20 cellular contexts compared by ENCODE assay signal in genomic region chr2:1099418-1099817, GRCh38.
DNase-seq lines count a peak whose midpoint lies in the region; ATAC-seq, FAIRE-seq and TF ChIP-seq lines count a peak whose summit lies in the region.
"Had no signal": no experiment of that assay in that cellular context is flagged by ENCODE, and none has a peak within 500 bp of the region (broad histone marks: within the 10 kb centered on the region; RNA-seq: fewer than 3 reads in every experiment).

No MANE protein-coding gene starts in this region.

- H2AFZ ChIP-seq in neural progenitor cell (replicated peaks) = no peak overlapping the region
- H2AFZ ChIP-seq: GM23338 had no signal

- no peaks in the 10 kb centered on the region for H3F3A ChIP-seq in neural progenitor cell (ENCODE audit: low read depth)

- peak; percentile 28 to 30; a peak in 1 of 6 replicates for ATAC-seq in A549
- ATAC-seq in upper lobe of right lung = peak; percentile 33
- ATAC-seq in GM21576 (IDR thresholded peaks at IDR 0.05; ENCODE audit: unreplicated experiment) = no peak
- ATAC-seq: CD8-positive, alpha-beta T cell; GM23338 had no signal

- H3K4me2 ChIP-seq in A549 (no peak overlapping the region), neural progenitor cell (no peak overlapping the region)
- H3K4me2 ChIP-seq: BLaER1, GM23338 had no signal

- peaks cover 2% of the 10 kb centered on the region for H3K27me3 Mint-ChIP-seq in neural progenitor cell (ENCODE audit: insufficient read depth, low read depth)
- H3K27me3 Mint-ChIP-seq: B cell; CD4-positive, CD25-positive, alpha-beta regulatory T cell had no signal

- FAIRE-seq in A549 (lab: Jason Lieb, UNC) = no peak
- FAIRE-seq: G401.6, GM12892, GM19239, H54 had no signal

- no peaks in the 10 kb centered on the region for H3K79me2 ChIP-seq in neural progenitor cell (ENCODE audit: low read depth)

- no peak for TF ChIP-seq RAD21 in A549 (conservative IDR thresholded peaks at IDR 0.05 in 1 of 2, IDR thresholded peaks at IDR 0.05 in 1 of 2)

- H3K4me1 ChIP-seq in A549 = no peaks in the 10 kb centered on the region
- H3K4me1 ChIP-seq in neural progenitor cell = peaks cover 22% of the 10 kb centered on the region
- H3K4me1 ChIP-seq in upper lobe of right lung = no peaks in the 10 kb centered on the region
- H3K4me1 ChIP-seq: Caco-2 had no signal

- no peaks in the 10 kb centered on the region for H4K20me1 ChIP-seq in neural progenitor cell (ENCODE audit: low read depth)
- H4K20me1 ChIP-seq: BLaER1 had no signal

- intact Hi-C loops in upper lobe of right lung (cut with DNase I) = no loop called here

- H3K27ac Mint-ChIP-seq in neural progenitor cell = no peak overlapping the region
- H3K27ac Mint-ChIP-seq: B cell; CD8-positive, alpha-beta T cell; GM23338 had no signal

- CTCF ChIA-PET in A549 (lab: Yijun Ruan, JAX) = no interaction called here

- TF ChIP-seq POLR2A in A549 (IDR thresholded peaks at IDR 0.05; ENCODE audit: low read length) = no peak

- 0% methylated on average over 2 of the region's 2 CpGs for WGBS in A549 (ENCODE audit: missing lambda C conversion rate)

- DNase-seq in A549 (ENCODE audit: low read depth in 1 of 2, low spot score in 1 of 2) (no peak), H7 (peak; percentile 8), neural progenitor cell (ENCODE audit: low spot score) (no peak), upper lobe of right lung (no peak), kidney tubule cell (ENCODE audit: low spot score) (no peak)
- DNase-seq: Caco-2; CD4-positive, CD25-positive, alpha-beta regulatory T cell; CD8-positive, alpha-beta T cell; DMS153; DND-41; HCEC 1CT had no signal

- H3K27me3 ChIP-seq in H7 (ENCODE audit: control insufficient read depth, insufficient read depth, low read length) (no peaks in the 10 kb centered on the region), neural progenitor cell (no peaks in the 10 kb centered on the region), upper lobe of right lung (no peaks in the 10 kb centered on the region)
- H3K27me3 ChIP-seq: BLaER1 had no signal

- no peaks in the 10 kb centered on the region for H3K9me3 ChIP-seq in A549
- H3K9me3 ChIP-seq in neural progenitor cell (ENCODE audit: low read depth) = no peaks in the 10 kb centered on the region
- H3K9me3 ChIP-seq in upper lobe of right lung = no peaks in the 10 kb centered on the region
- H3K9me3 ChIP-seq: BLaER1, Caco-2 had no signal

- H3K4me1 Mint-ChIP-seq in neural progenitor cell = peaks cover 27% of the 10 kb centered on the region
- H3K4me1 Mint-ChIP-seq: B cell had no signal

- no peak for TF ChIP-seq EP300 in A549 (IDR thresholded peaks at IDR 0.05)

- H3K4me3 ChIP-seq in A549 (no peak overlapping the region), H7 (ENCODE audit: insufficient read depth, low read depth, low read length) (no peak overlapping the region), neural progenitor cell (no peak overlapping the region), upper lobe of right lung (no peak overlapping the region)
- H3K4me3 ChIP-seq: BLaER1, GM23338 had no signal

- H3K27ac ChIP-seq in A549 (no peak overlapping the region), neural progenitor cell (no peak overlapping the region), upper lobe of right lung (no peak overlapping the region)
- H3K27ac ChIP-seq: BLaER1, C4-2B had no signal

- no peak overlapping the region for H3K9ac ChIP-seq in neural progenitor cell
- H3K9ac ChIP-seq: BLaER1 had no signal

- H3K36me3 ChIP-seq in H7 (replicated peaks; ENCODE audit: control insufficient read depth, insufficient read depth, low read length) (no peaks in the 10 kb centered on the region; the same call in none of the 2 replicates), neural progenitor cell (no peaks in the 10 kb centered on the region), upper lobe of right lung (no peaks in the 10 kb centered on the region)
- H3K36me3 ChIP-seq: BLaER1 had no signal

- no peak for TF ChIP-seq CTCF in A549 (IDR thresholded peaks at IDR 0.05)
- TF ChIP-seq CTCF in neural progenitor cell (IDR thresholded peaks at IDR 0.05) = no peak
- no peak for TF ChIP-seq CTCF in upper lobe of right lung (IDR thresholded peaks at IDR 0.05)

- peak overlapping the region; percentile 54 for H3K4me3 Mint-ChIP-seq in neural progenitor cell
- H3K4me3 Mint-ChIP-seq: B cell; CD4-positive, CD25-positive, alpha-beta regulatory T cell; CD8-positive, alpha-beta T cell; GM23338 had no signal

- POLR2A ChIA-PET in A549 (lab: Yijun Ruan, JAX) = no interaction called here

- H3K36me3 Mint-ChIP-seq in neural progenitor cell = no peaks in the 10 kb centered on the region
- H3K36me3 Mint-ChIP-seq: CD4-positive, CD25-positive, alpha-beta regulatory T cell had no signal

- H3K9me3 Mint-ChIP-seq in neural progenitor cell = peaks cover 2% of the 10 kb centered on the region
- H3K9me3 Mint-ChIP-seq: CD8-positive, alpha-beta T cell; GM23338 had no signal

TF ChIP-seq in A549, 52 proteins besides CTCF, POLR2A, EP300 and RAD21:
- TF ChIP-seq CHD2 (IDR thresholded peaks at IDR 0.05; ENCODE audit: low read length, partially characterized antibody) (no peak), USF2 (IDR thresholded peaks at IDR 0.05) (no peak), CEBPB (IDR thresholded peaks at IDR 0.05) (no peak), MAFK (IDR thresholded peaks at IDR 0.05; ENCODE audit: partially characterized antibody) (no peak), GATA3 (IDR thresholded peaks at IDR 0.05; ENCODE audit: borderline replicate concordance) (no peak), ZSCAN20 (CRISPR knock-in tag; IDR thresholded peaks at IDR 0.05) (no peak), CBX2 (IDR thresholded peaks at IDR 0.05; ENCODE audit: borderline replicate concordance, low read depth) (no peak), FOSL2 (IDR thresholded peaks at IDR 0.05) (no peak), FOSL2 (CRISPR knock-in tag; IDR thresholded peaks at IDR 0.05) (no peak), BCL3 (IDR thresholded peaks at IDR 0.05) (no peak), NFE2L2 (conservative IDR thresholded peaks at IDR 0.05; ENCODE audit: low read length) (no peak), ZNF302 (CRISPR knock-in tag; IDR thresholded peaks at IDR 0.05) (no peak), ATOH8 (CRISPR knock-in tag; IDR thresholded peaks at IDR 0.05; ENCODE audit: low read depth) (no peak), RNF2 (IDR thresholded peaks at IDR 0.05; ENCODE audit: borderline replicate concordance, low read depth) (no peak), MAZ (IDR thresholded peaks at IDR 0.05; ENCODE audit: borderline replicate concordance, low read depth, low read length) (no peak), ZC3H11A (IDR thresholded peaks at IDR 0.05) (no peak), NPAS2 (CRISPR knock-in tag; IDR thresholded peaks at IDR 0.05; ENCODE audit: borderline replicate concordance) (no peak)
